ENCODE assay signal across 20 cellular contexts in genomic region chr4:177987896-177988295, GRCh38.
DNase-seq lines count a peak whose midpoint lies in the region; ATAC-seq, FAIRE-seq and TF ChIP-seq lines count a peak whose summit lies in the region.
"Had no signal": no experiment of that assay in that cellular context is flagged by ENCODE, and none has a peak within 500 bp of the region (broad histone marks: within the 10 kb centered on the region; RNA-seq: fewer than 3 reads in every experiment).

No MANE protein-coding gene starts in this region.

- H2BK20ac ChIP-seq in H1 (ENCODE audit: low read length): no peak overlapping the region

- CTCF ChIA-PET in H1 (lab: Charles Lee; ENCODE audit: partially characterized antibody): no interaction called here

- POLR2A ChIA-PET in H1 (lab: Charles Lee; ENCODE audit: partially characterized antibody): no interaction called here

- H3K27ac ChIP-seq in GM23338 (ENCODE audit: low read depth) (no peak overlapping the region), HUES6 (ENCODE audit: low read depth, low read length) (peak overlapping the region; percentile 52; the same call in 1 of the 2 replicates), H1 (ENCODE audit: low read depth, low read length) (no peak overlapping the region), iPS-20b (ENCODE audit: low read length) (peak overlapping the region; percentile 20)
- H3K27ac ChIP-seq: 22Rv1, BLaER1, C4-2B had no signal

- no peak overlapping the region for H2BK120ac ChIP-seq in H1 (replicated peaks; ENCODE audit: low read depth, low read length)

- H3K27me3 ChIP-seq in GM23338 (ENCODE audit: insufficient read depth) (no peaks in the 10 kb centered on the region), HUES6 (ENCODE audit: control insufficient read depth, insufficient read depth, low read length) (no peaks in the 10 kb centered on the region), H1 (replicated peaks in 1 of 4; ENCODE audit: control insufficient read depth in 3 of 4, extremely low read depth in 1 of 4, insufficient read depth in 3 of 4, low read length in 3 of 4) (no peaks in the 10 kb centered on the region), iPS-20b (ENCODE audit: insufficient read depth, low read length) (no peaks in the 10 kb centered on the region)
- H3K27me3 ChIP-seq: BLaER1 had no signal

- TF ChIP-seq EP300 in H1 (IDR thresholded peaks at IDR 0.05; ENCODE audit: borderline replicate concordance in 1 of 2, low read depth in 2 of 2, low read length in 2 of 2): no peak

- DNase-seq in GM23338 (ENCODE audit: low spot score) (peak; percentile 37), H1 (ENCODE audit: low read depth in 1 of 2, low spot score in 2 of 2) (no peak), kidney tubule cell (ENCODE audit: low spot score) (no peak)
- no peak for DNase-seq in stimulated activated CD4-positive, alpha-beta T cell treated with anti-CD3 and anti-CD28 coated beads, Interleukin-2, amount 100 ng/mL, for 24 hours
- DNase-seq: Caco-2; CD4-positive, CD25-positive, alpha-beta regulatory T cell; CD8-positive, alpha-beta T cell; DMS153; DND-41; HFFc6 had no signal

- ATAC-seq in GM23338 (peak; percentile 56), HG02885 (IDR thresholded peaks at IDR 0.05; ENCODE audit: poor library complexity, unreplicated experiment) (no peak)
- ATAC-seq: CD8-positive, alpha-beta T cell had no signal

- H3K36me3 ChIP-seq in GM23338 (ENCODE audit: insufficient read depth): no peaks in the 10 kb centered on the region
- no peaks in the 10 kb centered on the region for H3K36me3 ChIP-seq in HUES6 (ENCODE audit: control insufficient read depth, insufficient read depth, low read length)
- no peaks in the 10 kb centered on the region for H3K36me3 ChIP-seq in H1 (ENCODE audit: control insufficient read depth in 2 of 4, insufficient read depth in 4 of 4, low read length in 3 of 4)
- H3K36me3 ChIP-seq in iPS-20b (ENCODE audit: insufficient read depth, low read depth, low read length): no peaks in the 10 kb centered on the region
- H3K36me3 ChIP-seq: BLaER1, HAP-1 had no signal

- no peaks in the 10 kb centered on the region for H3K27me3 Mint-ChIP-seq in GM23338 (ENCODE audit: insufficient read depth, low read depth, poor library complexity)
- H3K27me3 Mint-ChIP-seq: B cell; CD4-positive, CD25-positive, alpha-beta regulatory T cell had no signal

- H2BK12ac ChIP-seq in H1 (ENCODE audit: low read depth, low read length): no peak overlapping the region

- H4K5ac ChIP-seq in H1 (ENCODE audit: insufficient read length, low read depth, low read length): no peak overlapping the region

- H3K4me1 ChIP-seq in GM23338 (ENCODE audit: insufficient read depth) (no peaks in the 10 kb centered on the region), HUES6 (ENCODE audit: control insufficient read depth, insufficient read depth, low read length) (peaks cover 10% of the 10 kb centered on the region; the same call in 1 of the 2 replicates), H1 (replicated peaks in 1 of 4; ENCODE audit: control insufficient read depth in 3 of 4, insufficient read depth in 4 of 4, low read length in 3 of 4) (peaks cover 0 to 9% (median 1%) of the 10 kb centered on the region in 4 experiments; a peak in 1 of 7 replicates), iPS-20b (ENCODE audit: insufficient read depth, low read length) (peaks cover 10% of the 10 kb centered on the region; the same call in 1 of the 2 replicates)
- H3K4me1 ChIP-seq: BLaER1, Caco-2 had no signal

- TF ChIP-seq POLR2A in H1 (IDR thresholded peaks at IDR 0.05; ENCODE audit: control extremely low read depth in 1 of 2, low read depth in 2 of 2, low read length in 2 of 2): no peak

- no peak for TF ChIP-seq RAD21 in H1 (IDR thresholded peaks at IDR 0.05 in 1 of 2, conservative IDR thresholded peaks at IDR 0.05 in 1 of 2; ENCODE audit: low read depth in 2 of 2, low read length in 2 of 2)

- H3K9me3 Mint-ChIP-seq in GM23338: no peaks in the 10 kb centered on the region
- H3K9me3 Mint-ChIP-seq: CD8-positive, alpha-beta T cell; HFFc6 had no signal

- no peaks in the 10 kb centered on the region for H3K79me2 ChIP-seq in GM23338 (replicated peaks; ENCODE audit: insufficient read depth)
- H3K79me2 ChIP-seq in H1 (ENCODE audit: control insufficient read depth in 1 of 2, insufficient read depth in 2 of 2, low read length in 2 of 2): no peaks in the 10 kb centered on the region

- no peak for FAIRE-seq in H1 (lab: Jason Lieb, UNC)
- FAIRE-seq: G401.6, GM12892 had no signal

- H4K20me1 ChIP-seq in GM23338 (replicated peaks; ENCODE audit: insufficient read depth) (no peaks in the 10 kb centered on the region), H1 (replicated peaks in 1 of 2; ENCODE audit: control insufficient read depth in 1 of 2, insufficient read depth in 2 of 2, low read length in 2 of 2) (no peaks in the 10 kb centered on the region)
- H4K20me1 ChIP-seq: BLaER1 had no signal

- peak overlapping the region; percentile 84 for H3K27ac Mint-ChIP-seq in GM23338
- H3K27ac Mint-ChIP-seq: B cell; CD4-positive, CD25-positive, alpha-beta regulatory T cell; CD8-positive, alpha-beta T cell; HFFc6 had no signal

- no peaks in the 10 kb centered on the region for H3F3A ChIP-seq in GM23338 (replicated peaks; ENCODE audit: low read depth)

- no peak overlapping the region for H4K91ac ChIP-seq in H1 (replicated peaks; ENCODE audit: insufficient read length, low read length)

- H3K9ac ChIP-seq in HUES6 (ENCODE audit: low read length): no peak overlapping the region
- no peak overlapping the region for H3K9ac ChIP-seq in H1 (replicated peaks in 1 of 4; ENCODE audit: extremely low read depth in 1 of 4, low read depth in 3 of 4, low read length in 3 of 4)
- H3K9ac ChIP-seq in iPS-20b (ENCODE audit: low read depth, low read length): no peak overlapping the region
- H3K9ac ChIP-seq: BLaER1 had no signal

- no peak for TF ChIP-seq CTCF in GM23338 (conservative IDR thresholded peaks at IDR 0.05; ENCODE audit: low read depth in 2 of 2)
- TF ChIP-seq CTCF in H1 (IDR thresholded peaks at IDR 0.05; ENCODE audit: control extremely low read depth in 1 of 3, insufficient read depth in 1 of 3, low read depth in 1 of 3, low read length in 3 of 3): no peak

- no peak overlapping the region for H4K8ac ChIP-seq in H1 (ENCODE audit: extremely low read depth, insufficient read depth, low read length)

- no peaks in the 10 kb centered on the region for H3K79me1 ChIP-seq in H1 (ENCODE audit: low read depth, low read length)

- no peak overlapping the region for H3K23ac ChIP-seq in H1 (ENCODE audit: insufficient read length)

- no peak overlapping the region for H3K4ac ChIP-seq in H1 (replicated peaks; ENCODE audit: insufficient read length, low read depth, low read length)

- H3K18ac ChIP-seq in H1 (ENCODE audit: extremely low read depth, low read length): no peak overlapping the region

- WGBS in H1 (ENCODE audit: extremely low coverage in 1 of 2, insufficient coverage in 1 of 2, insufficient read length in 1 of 2, insufficient replicate concordance in 2 of 2, low coverage in 1 of 2, low lambda C conversion rate in 2 of 2, missing lambda C conversion rate in 1 of 2), 2 experiments: 20% methylated on average over 1 of the region's 1 CpG; no CpG with 5 or more reads in 1 of the 2 experiments

- H2AFZ ChIP-seq in GM23338: no peak overlapping the region
- no peak overlapping the region for H2AFZ ChIP-seq in H1 (ENCODE audit: low read length)

- H3K9me3 ChIP-seq in HUES6 (ENCODE audit: control insufficient read depth, insufficient read depth, low read depth, low read length): no peaks in the 10 kb centered on the region
- no peaks in the 10 kb centered on the region for H3K9me3 ChIP-seq in H1 (ENCODE audit: insufficient read depth in 2 of 2, low read depth in 1 of 2, low read length in 1 of 2)
- no peaks in the 10 kb centered on the region for H3K9me3 ChIP-seq in iPS-20b (ENCODE audit: insufficient read depth, low read depth, low read length)
- H3K9me3 ChIP-seq: BLaER1, Caco-2, HAP-1 had no signal

- H3K4me3 Mint-ChIP-seq in GM23338: peak overlapping the region; percentile 28; the same call in 1 of the 3 replicates
- H3K4me3 Mint-ChIP-seq: B cell; CD4-positive, CD25-positive, alpha-beta regulatory T cell; CD8-positive, alpha-beta T cell; HFFc6 had no signal

- H3K36me3 Mint-ChIP-seq in GM23338 (ENCODE audit: low read depth): no peaks in the 10 kb centered on the region
- H3K36me3 Mint-ChIP-seq: CD4-positive, CD25-positive, alpha-beta regulatory T cell; CD8-positive, alpha-beta T cell had no signal

- no peak overlapping the region for H3K56ac ChIP-seq in H1 (replicated peaks; ENCODE audit: insufficient read length, low read depth, low read length)

- H3K4me2 ChIP-seq in GM23338: peak overlapping the region; percentile 33; the same call in 1 of the 2 replicates
- peak overlapping the region in 1 of 2 experiments; percentile 19; a peak in 1 of 4 replicates for H3K4me2 ChIP-seq in H1 (ENCODE audit: insufficient read depth in 1 of 2, low read depth in 2 of 2, low read length in 2 of 2)
- H3K4me2 ChIP-seq: BLaER1 had no signal

- no peaks in the 10 kb centered on the region for H3K9me2 ChIP-seq in GM23338 (ENCODE audit: insufficient read depth)

- peaks cover 14% of the 10 kb centered on the region for H3K4me1 Mint-ChIP-seq in GM23338
- H3K4me1 Mint-ChIP-seq: B cell; CD4-positive, CD25-positive, alpha-beta regulatory T cell had no signal

- H2AK5ac ChIP-seq in H1 (ENCODE audit: low read depth, low read length): no peak overlapping the region

- H3K4me3 ChIP-seq in GM23338 (no peak overlapping the region), HUES6 (ENCODE audit: low read depth, low read length) (no peak overlapping the region), H1 (ENCODE audit: extremely low read depth in 1 of 4, insufficient read depth in 2 of 4, low read depth in 3 of 4, low read length in 4 of 4) (peak overlapping the region in 1 of 4 experiments; percentile 29; a peak in 1 of 8 replicates), iPS-20b (ENCODE audit: low read length) (peak overlapping the region; percentile 10; the same call in 1 of the 2 replicates)
- H3K4me3 ChIP-seq: BLaER1, HAP-1 had no signal

- no peak overlapping the region for H2BK5ac ChIP-seq in H1 (ENCODE audit: low read depth, low read length)

- no peak overlapping the region for H3K14ac ChIP-seq in H1 (ENCODE audit: insufficient read length)

- no peak overlapping the region for H2BK15ac ChIP-seq in H1 (ENCODE audit: low read length)

- H3K23me2 ChIP-seq in H1 (ENCODE audit: low read depth, low read length): no peaks in the 10 kb centered on the region

Comparison
In these comparisons a context has a peak if more than half of its experiments do, and no peak if none do; other contexts are left out.
1. H3K27ac ChIP-seq: peak in HUES6 (single experiment) and iPS-20b (single experiment); none in GM23338 (single experiment) and H1 (single experiment).